ENCODE assay signal across 20 cellular contexts in the genomic region with DNA sequence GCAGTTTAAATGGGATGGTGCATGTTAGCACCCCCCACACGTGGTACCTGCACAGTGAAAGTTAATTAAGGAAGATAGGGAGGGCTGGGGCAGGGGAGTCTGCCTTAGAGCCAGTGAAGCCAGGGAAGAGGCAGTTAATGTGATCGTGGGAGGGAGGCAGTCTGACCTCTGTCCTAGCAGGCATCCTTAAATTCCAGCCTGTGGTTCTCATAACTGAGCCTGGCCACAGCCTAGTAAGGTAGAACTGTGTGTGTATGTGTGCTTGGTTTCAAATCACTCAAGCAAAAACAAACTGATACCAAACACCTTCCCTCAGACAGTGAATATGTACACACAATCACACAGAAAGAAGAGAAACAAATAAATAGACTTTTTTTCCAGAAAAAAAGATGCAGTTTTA.
DNase-seq lines count a peak whose midpoint lies in the region; ATAC-seq, FAIRE-seq and TF ChIP-seq lines count a peak whose summit lies in the region.
"Had no signal": no experiment of that assay in that cellular context is flagged by ENCODE, and none has a peak within 500 bp of the region (broad histone marks: within the 10 kb centered on the region; RNA-seq: fewer than 3 reads in every experiment).

No MANE protein-coding gene starts in this region.

- no peak overlapping the region for H3K23ac ChIP-seq in H1 (ENCODE audit: insufficient read length)

- H3K18ac ChIP-seq in H1 (ENCODE audit: extremely low read depth, low read length) = no peak overlapping the region

- H3K4me2 ChIP-seq in OCI-LY7 (ENCODE audit: low read length) = no peak overlapping the region
- H3K4me2 ChIP-seq in H1 (ENCODE audit: insufficient read depth in 1 of 2, low read depth in 2 of 2, low read length in 2 of 2) = no peak overlapping the region
- H3K4me2 ChIP-seq: A549 had no signal

- no peak overlapping the region for H4K91ac ChIP-seq in H1 (replicated peaks; ENCODE audit: insufficient read length, low read length)

- no peak overlapping the region for H4K5ac ChIP-seq in H1 (ENCODE audit: insufficient read length, low read depth, low read length)

- H2BK20ac ChIP-seq in H1 (ENCODE audit: low read length) = no peak overlapping the region

- no peak overlapping the region for H2AK5ac ChIP-seq in H1 (ENCODE audit: low read depth, low read length)

- 0 out of 2 replicates have a peak overlapping the region, but pooled peaks have one; percentile 54 for H2BK15ac ChIP-seq in H1 (ENCODE audit: low read length)

- H3K27ac ChIP-seq in OCI-LY7 (ENCODE audit: low read depth, low read length, poor library complexity, severe bottlenecking) = no peak overlapping the region
- H3K27ac ChIP-seq in H1 (ENCODE audit: low read depth, low read length) = no peak overlapping the region
- H3K27ac ChIP-seq in right lobe of liver = no peak overlapping the region
- H3K27ac ChIP-seq: A549 had no signal

- no peak for TF ChIP-seq RAD21 in H1 (IDR thresholded peaks at IDR 0.05 in 1 of 2, conservative IDR thresholded peaks at IDR 0.05 in 1 of 2; ENCODE audit: low read depth in 2 of 2, low read length in 2 of 2)

- no peak overlapping the region for H4K8ac ChIP-seq in H1 (ENCODE audit: extremely low read depth, insufficient read depth, low read length)

- DNase-seq in OCI-LY7 (ENCODE audit: low spot score) (no peak), H1 (ENCODE audit: low read depth in 1 of 2, low spot score in 2 of 2) (no peak), NCI-H2227 (lab: John Stamatoyannopoulos, UW; ENCODE audit: unreplicated experiment) (no peak), right lobe of liver (no peak)
- DNase-seq: BE2C; CD8-positive, alpha-beta T cell; COR-L47; DMS153; DMS79 treated with DMSO at 0.1 percent for 48 hours; EL had no signal

- 88% methylated on average over 2 of the region's 2 CpGs; no CpG with 5 or more reads in 1 of the 2 experiments for WGBS in H1 (ENCODE audit: extremely low coverage in 1 of 2, insufficient coverage in 1 of 2, insufficient read length in 1 of 2, insufficient replicate concordance in 2 of 2, low coverage in 1 of 2, low lambda C conversion rate in 2 of 2, missing lambda C conversion rate in 1 of 2), 2 experiments
- 50% methylated on average over 2 of the region's 2 CpGs for WGBS in right lobe of liver (ENCODE audit: insufficient coverage, low coverage, low lambda C conversion rate, missing lambda C conversion rate)

- peaks cover 21% of the 10 kb centered on the region for H3K4me1 Mint-ChIP-seq in nephron
- H3K4me1 Mint-ChIP-seq: CD14-positive monocyte had no signal

- H3K27me3 ChIP-seq in H1 (replicated peaks in 1 of 4; ENCODE audit: control insufficient read depth in 3 of 4, extremely low read depth in 1 of 4, insufficient read depth in 3 of 4, low read length in 3 of 4) (no peaks in the 10 kb centered on the region), right lobe of liver (no peaks in the 10 kb centered on the region)
- H3K27me3 ChIP-seq: BE2C had no signal

- peaks cover 28% of the 10 kb centered on the region for H3K27me3 Mint-ChIP-seq in nephron (ENCODE audit: low read depth)

- H3K36me3 ChIP-seq in OCI-LY7 (ENCODE audit: insufficient read depth, low read length) = no peaks in the 10 kb centered on the region
- H3K36me3 ChIP-seq in H1 (ENCODE audit: control insufficient read depth in 2 of 4, insufficient read depth in 4 of 4, low read length in 3 of 4) = no peaks in the 10 kb centered on the region
- no peaks in the 10 kb centered on the region for H3K36me3 ChIP-seq in right lobe of liver
- H3K36me3 ChIP-seq: BE2C had no signal

- H3K36me3 Mint-ChIP-seq in nephron (ENCODE audit: low read depth) = no peaks in the 10 kb centered on the region
- H3K36me3 Mint-ChIP-seq: CD14-positive monocyte; CD8-positive, alpha-beta T cell had no signal

- H4K20me1 ChIP-seq in OCI-LY7 (ENCODE audit: insufficient read depth, low read length) = no peaks in the 10 kb centered on the region
- no peaks in the 10 kb centered on the region for H4K20me1 ChIP-seq in H1 (replicated peaks in 1 of 2; ENCODE audit: control insufficient read depth in 1 of 2, insufficient read depth in 2 of 2, low read length in 2 of 2)

- H3K56ac ChIP-seq in H1 (replicated peaks; ENCODE audit: insufficient read length, low read depth, low read length) = no peak overlapping the region

- POLR2A ChIA-PET in OCI-LY7 (lab: Charles Lee) = no interaction called here
- POLR2A ChIA-PET in H1 (lab: Charles Lee; ENCODE audit: partially characterized antibody) = no interaction called here

- H3K9me3 ChIP-seq in OCI-LY7 (ENCODE audit: low read length) (no peaks in the 10 kb centered on the region), H1 (ENCODE audit: insufficient read depth in 2 of 2, low read depth in 1 of 2, low read length in 1 of 2) (no peaks in the 10 kb centered on the region), right lobe of liver (no peaks in the 10 kb centered on the region)
- H3K9me3 ChIP-seq: A549, BE2C had no signal

- H3K23me2 ChIP-seq in H1 (ENCODE audit: low read depth, low read length) = no peaks in the 10 kb centered on the region

- peak overlapping the region; percentile 10 to 75 (median 48) for H3K27ac Mint-ChIP-seq in nephron
- H3K27ac Mint-ChIP-seq: CD8-positive, alpha-beta T cell had no signal

- TF ChIP-seq CTCF in OCI-LY7 (conservative IDR thresholded peaks at IDR 0.05; ENCODE audit: low read length) (peak; percentile 7; the same call in 1 of the 2 replicates), H1 (IDR thresholded peaks at IDR 0.05; ENCODE audit: control extremely low read depth in 1 of 3, insufficient read depth in 1 of 3, low read depth in 1 of 3, low read length in 3 of 3) (no peak), nephron (IDR thresholded peaks at IDR 0.05; ENCODE audit: unreplicated experiment in 3 of 3) (no peak), right lobe of liver (IDR thresholded peaks at IDR 0.05) (no peak)

- H2BK120ac ChIP-seq in H1 (replicated peaks; ENCODE audit: low read depth, low read length) = no peak overlapping the region

- no peak for TF ChIP-seq EP300 in H1 (IDR thresholded peaks at IDR 0.05; ENCODE audit: borderline replicate concordance in 1 of 2, low read depth in 2 of 2, low read length in 2 of 2)

- H3K79me2 ChIP-seq in OCI-LY7 (ENCODE audit: insufficient read depth, low read depth, low read length) (no peaks in the 10 kb centered on the region), H1 (ENCODE audit: control insufficient read depth in 1 of 2, insufficient read depth in 2 of 2, low read length in 2 of 2) (no peaks in the 10 kb centered on the region)

- BruUV-seq in OCI-LY7 (replicated peaks; lab: Mats Ljungman, UMichigan) = no TSS peak

- H2AFZ ChIP-seq in OCI-LY7 (ENCODE audit: low read length) (no peak overlapping the region), H1 (ENCODE audit: low read length) (no peak overlapping the region)

- H2BK12ac ChIP-seq in H1 (ENCODE audit: low read depth, low read length) = no peak overlapping the region

- no peak overlapping the region for H2BK5ac ChIP-seq in H1 (ENCODE audit: low read depth, low read length)

- no peak for TF ChIP-seq POLR2A in H1 (IDR thresholded peaks at IDR 0.05; ENCODE audit: control extremely low read depth in 1 of 2, low read depth in 2 of 2, low read length in 2 of 2)
- TF ChIP-seq POLR2A in right lobe of liver (IDR thresholded peaks at IDR 0.05) = no peak

- H3K9me3 Mint-ChIP-seq in nephron = no peaks in the 10 kb centered on the region
- H3K9me3 Mint-ChIP-seq: CD8-positive, alpha-beta T cell had no signal

- no peaks in the 10 kb centered on the region for H3K4me1 ChIP-seq in OCI-LY7 (ENCODE audit: insufficient read depth, low read length, poor library complexity, severe bottlenecking)
- peaks cover 0 to 4% (median 1%) of the 10 kb centered on the region in 4 experiments; a peak in 1 of 7 replicates for H3K4me1 ChIP-seq in H1 (replicated peaks in 1 of 4; ENCODE audit: control insufficient read depth in 3 of 4, insufficient read depth in 4 of 4, low read length in 3 of 4)
- H3K4me1 ChIP-seq in right lobe of liver = peaks cover 0 to 15% (median 6%) of the 10 kb centered on the region in 4 donors
- H3K4me1 ChIP-seq: A549, BE2C had no signal

- FAIRE-seq in H1 (lab: Jason Lieb, UNC) = no peak
- FAIRE-seq: A549, D721Med, G401.6, H54, HepG2 had no signal

- H3K4me3 ChIP-seq in OCI-LY7 (ENCODE audit: low read depth, low read length, poor library complexity, severe bottlenecking) = no peak overlapping the region
- H3K4me3 ChIP-seq in H1 (ENCODE audit: extremely low read depth in 1 of 4, insufficient read depth in 2 of 4, low read depth in 3 of 4, low read length in 4 of 4) = no peak overlapping the region
- no peak overlapping the region for H3K4me3 ChIP-seq in right lobe of liver
- H3K4me3 ChIP-seq: A549 had no signal

- ATAC-seq in GM18511 (IDR thresholded peaks at IDR 0.05; ENCODE audit: unreplicated experiment) = no peak
- no peak for ATAC-seq in GM18858 (IDR thresholded peaks at IDR 0.05; ENCODE audit: unreplicated experiment)
- no peak for ATAC-seq in right lobe of liver
- ATAC-seq: A549; CD8-positive, alpha-beta T cell; HCT116; HepG2 had no signal

- CTCF ChIA-PET in OCI-LY7 (lab: Charles Lee; ENCODE audit: unreplicated experiment) = interaction anchor here (0.5 kb wide), 1 partner anchor 55 kb away, joined by 4 read pairs; no protein-coding TSS in a partner anchor
- CTCF ChIA-PET in H1 (lab: Charles Lee; ENCODE audit: partially characterized antibody) = interaction anchor here (2.8 to 3.0 kb wide), 2 partner anchors 50 to 71 kb away, joined by 8 to 11 read pairs; no protein-coding TSS in a partner anchor

- H3K9me2 ChIP-seq in OCI-LY7 (ENCODE audit: insufficient read depth, low read length) = no peaks in the 10 kb centered on the region

- H3K4ac ChIP-seq in H1 (replicated peaks; ENCODE audit: insufficient read length, low read depth, low read length) = no peak overlapping the region

- H3K9ac ChIP-seq in H1 (replicated peaks in 1 of 4; ENCODE audit: extremely low read depth in 1 of 4, low read depth in 3 of 4, low read length in 3 of 4) = no peak overlapping the region

- no peak overlapping the region for H3K4me3 Mint-ChIP-seq in nephron
- H3K4me3 Mint-ChIP-seq: CD14-positive monocyte; CD8-positive, alpha-beta T cell had no signal

- H3K14ac ChIP-seq in H1 (ENCODE audit: insufficient read length) = no peak overlapping the region

- intact Hi-C loops in OCI-LY7 (cut with micrococcal nuclease; ENCODE audit: unreplicated experiment) = loop anchor here (2.0 kb wide), 1 partner anchor 44 kb away; no protein-coding TSS in a partner anchor
- intact Hi-C loops in right lobe of liver (cut with DNase I) = no loop called here

- no peaks in the 10 kb centered on the region for H3K79me1 ChIP-seq in H1 (ENCODE audit: low read depth, low read length)

TF ChIP-seq in H1, 55 proteins besides CTCF, POLR2A, EP300 and RAD21 (continues in another document):
- TF ChIP-seq CREB1 (IDR thresholded peaks at IDR 0.05) (no peak), CTBP2 (IDR thresholded peaks at IDR 0.05; ENCODE audit: borderline replicate concordance, insufficient read depth, insufficient read length, low read length) (no peak), JUN (IDR thresholded peaks at IDR 0.05; ENCODE audit: low read depth, low read length) (no peak), YY1 (IDR thresholded peaks at IDR 0.05; ENCODE audit: low read depth, low read length) (no peak), BACH1 (IDR thresholded peaks at IDR 0.05; ENCODE audit: low read length) (no peak), HDAC6 (IDR thresholded peaks at IDR 0.05; ENCODE audit: low read depth, low read length) (no peak), NRF1 (IDR thresholded peaks at IDR 0.05; ENCODE audit: low read depth, low read length) (no peak), CHD2 (IDR thresholded peaks at IDR 0.05; ENCODE audit: low read length) (no peak)
